Comparison of ENCODE assay signal across 11 cellular contexts in the genomic region with DNA sequence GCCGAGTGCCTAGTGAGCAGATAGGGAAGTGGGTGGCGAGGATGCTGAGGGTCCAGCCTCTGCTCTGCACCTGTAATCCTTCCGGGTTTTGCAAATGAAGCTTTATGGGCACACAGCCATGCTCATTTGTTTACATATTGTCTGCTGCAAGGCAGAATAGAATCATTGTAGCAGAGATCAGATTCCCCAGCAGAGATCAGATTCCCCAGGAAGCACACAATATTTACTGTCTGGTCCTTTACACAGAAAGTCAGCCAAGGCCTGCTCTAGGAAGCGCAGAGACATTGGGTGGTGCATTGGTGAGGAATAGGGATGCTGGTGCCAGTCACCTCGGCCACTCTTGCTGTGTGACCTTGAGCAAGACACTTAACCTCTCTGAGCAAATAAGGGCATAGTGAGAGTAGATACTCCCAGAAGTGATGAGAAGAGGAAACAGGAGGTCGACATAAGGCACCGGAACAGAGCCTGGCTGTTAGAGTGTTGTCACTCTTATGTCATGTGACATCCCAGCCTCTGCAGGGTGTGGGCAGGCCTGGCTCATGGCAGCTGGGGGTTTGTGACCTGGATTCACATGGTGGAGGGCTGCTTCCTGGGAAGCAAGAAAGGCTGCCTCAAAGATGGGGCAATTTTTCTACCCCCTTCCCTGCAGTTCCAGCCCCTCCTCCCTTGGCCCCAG. TPM values are rescaled to one million over a fixed set of nuclear protein-coding genes. Genes with fewer than 3 reads are reported as not detected.
DNase-seq lines count a peak whose midpoint lies in the region; ATAC-seq and TF ChIP-seq lines count a peak whose summit lies in the region.
"Had no signal": no experiment of that assay in that cellular context is flagged by ENCODE, and none has a peak within 500 bp of the region (broad histone marks: within the 10 kb centered on the region; RNA-seq: fewer than 3 reads in every experiment).

No MANE protein-coding gene starts in this region.

- H2AFZ ChIP-seq in Karpas-422 (ENCODE audit: low read length) = no peak overlapping the region

- H3K79me2 ChIP-seq in Karpas-422 (ENCODE audit: low read length) = peaks cover 88% of the 10 kb centered on the region

- intact Hi-C loops in CD14-positive monocyte (cut with micrococcal nuclease) = no loop called here

- H3K36me3 Mint-ChIP-seq in CD14-positive monocyte = peaks cover 0 to 12% of the 10 kb centered on the region in 2 donors

- peak overlapping the region; percentile 75 for H3K9ac ChIP-seq in Karpas-422 (ENCODE audit: low read length)

- ATAC-seq in GM18868 (IDR thresholded peaks at IDR 0.05; ENCODE audit: unreplicated experiment) = no peak
- no peak for ATAC-seq in HG02938 (IDR thresholded peaks at IDR 0.05; ENCODE audit: unreplicated experiment)
- ATAC-seq: Right ventricle myocardium inferior had no signal

- H3K27me3 Mint-ChIP-seq in CD14-positive monocyte (ENCODE audit: low read depth in 3 of 3) = peaks cover 0 to 1% (median 0%) of the 10 kb centered on the region in 3 donors

- H3K4me3 Mint-ChIP-seq in CD14-positive monocyte = no peak overlapping the region

- POLR2A ChIA-PET in RWPE1 (lab: Yijun Ruan, JAX; ENCODE audit: low non-redundant PET) = no interaction called here

- H3K27me3 ChIP-seq in Karpas-422 (ENCODE audit: low read length) = no peaks in the 10 kb centered on the region

- H3K4me3 ChIP-seq in Karpas-422 (ENCODE audit: low read length) = peak overlapping the region; percentile 67
- H3K4me3 ChIP-seq: smooth muscle cell had no signal

- no peaks in the 10 kb centered on the region for H3K9me2 ChIP-seq in Karpas-422 (replicated peaks; ENCODE audit: insufficient read depth, low read length)

- H3K9me3 Mint-ChIP-seq in CD14-positive monocyte = peaks cover 0 to 2% (median 0%) of the 10 kb centered on the region in 7 donors

- CTCF ChIA-PET in RWPE1 (lab: Yijun Ruan, JAX) = interaction anchor here (0.6 kb wide), 1 partner anchor 80 kb away, joined by 3 read pairs; no protein-coding TSS in a partner anchor

- DNase-seq in CD14-positive monocyte (ENCODE audit: low spot score) (no peak), Karpas-422 (peak; percentile 90), RWPE1 (ENCODE audit: low spot score) (no peak), islet precursor cell (peak; percentile 46), HT-29 (ENCODE audit: low spot score) (no peak)
- DNase-seq in NK-92 treated with Interleukin-12 subunit alpha and Interleukin-12 subunit beta, amount 100 ng/mL, for 24 hours (lab: John Stamatoyannopoulos, UW) = no peak
- DNase-seq: GDM1 had no signal

- H3K4me2 ChIP-seq in Karpas-422 (ENCODE audit: low read depth, low read length, poor library complexity, severe bottlenecking) = peak overlapping the region; percentile 68
- H3K4me2 ChIP-seq: smooth muscle cell had no signal

- H3K4me1 Mint-ChIP-seq in CD14-positive monocyte = peaks cover 11% of the 10 kb centered on the region

- TF ChIP-seq CTCF in CD14-positive monocyte (IDR thresholded peaks at IDR 0.05) (no peak), RWPE1 (conservative IDR thresholded peaks at IDR 0.05; ENCODE audit: low read depth) (no peak)

- H3K9me3 ChIP-seq in Karpas-422 (ENCODE audit: low read length) = no peaks in the 10 kb centered on the region

- H3K27ac Mint-ChIP-seq in CD14-positive monocyte = peak overlapping the region in 4 of 7 donors; percentile 27 to 47 (median 42)

- H4K20me1 ChIP-seq in Karpas-422 (ENCODE audit: insufficient read depth, low read depth, low read length) = peaks cover 7% of the 10 kb centered on the region; the same call in 1 of the 2 replicates

- peaks cover 41% of the 10 kb centered on the region for H3K4me1 ChIP-seq in Karpas-422 (ENCODE audit: low read length)

- H3K27ac ChIP-seq in Karpas-422 (ENCODE audit: low read length) (peak overlapping the region; percentile 88), RWPE1 (peak overlapping the region; percentile 93)

- H3K36me3 ChIP-seq in Karpas-422 (ENCODE audit: insufficient read depth, low read length) = no peaks in the 10 kb centered on the region

RNA-seq across cellular contexts. Expression of a gene that starts 25.6 kb away (rescaled TPM):
- polyA plus RNA-seq in CD14-positive monocyte = under 1 TPM; 0.17 to 0.29 TPM
- 32.7 and 38.2 TPM in 2 replicates for total RNA-seq in Karpas-422 (2014; rRNA removed; shearing (Covaris generic); ENCODE audit: low replicate concordance)
- total RNA-seq in HT-29 (2014; rRNA removed; shearing (Covaris generic)) = 40.7 and 46.0 TPM in 2 replicates

RNA-seq across cellular contexts. Expression of a gene that starts 31.4 kb away (rescaled TPM):
- polyA plus RNA-seq in CD14-positive monocyte = 10 to 100 TPM; 12.3 to 15.5 TPM
- 26.8 and 45.6 TPM in 2 replicates for total RNA-seq in Karpas-422 (2014; rRNA removed; shearing (Covaris generic); ENCODE audit: low replicate concordance)
- total RNA-seq in HT-29 (2014; rRNA removed; shearing (Covaris generic)) = 94.6 and 106 TPM in 2 replicates

RNA-seq across cellular contexts. Expression of a gene that starts 31.6 kb away (rescaled TPM):
- polyA plus RNA-seq in CD14-positive monocyte = 10 to 100 TPM; 14.1 to 18.7 TPM
- total RNA-seq in Karpas-422 (2014; rRNA removed; shearing (Covaris generic); ENCODE audit: low replicate concordance) = 16.5 and 28.1 TPM in 2 replicates
- 34.1 and 37.6 TPM in 2 replicates for total RNA-seq in HT-29 (2014; rRNA removed; shearing (Covaris generic))

RNA-seq across cellular contexts. Expression of a gene that starts 48.8 kb away (rescaled TPM):
- polyA plus RNA-seq in CD14-positive monocyte = 100 to 1,000 TPM; 134 to 149 TPM
- 6.1 and 12.9 TPM in 2 replicates for total RNA-seq in Karpas-422 (2014; rRNA removed; shearing (Covaris generic); ENCODE audit: low replicate concordance)
- 0.13 TPM in 1 of 2 replicates, not detected in the other for total RNA-seq in HT-29 (2014; rRNA removed; shearing (Covaris generic))

Comparison
In these comparisons a context has a peak if more than half of its experiments do, and no peak if none do; other contexts are left out.
1. DNase-seq: peak in Karpas-422 (single experiment) and islet precursor cell (single experiment); none in CD14-positive monocyte (single experiment), RWPE1 (single experiment), NK-92 treated with Interleukin-12 subunit alpha and Interleukin-12 subunit beta, amount 100 ng/mL, for 24 hours (single experiment) and HT-29 (single experiment).